25 cellular contexts compared by ENCODE assay signal in genomic region chr11:11115475-11115874, GRCh38.
"Had no signal": no experiment of that assay in that cellular context is flagged by ENCODE, and none has a peak within 500 bp of the region (broad histone marks: within the 10 kb centered on the region; RNA-seq: fewer than 3 reads in every experiment).

No MANE protein-coding gene starts in this region.

- H3K27ac Mint-ChIP-seq: activated B cell treated with CpG ODN at 0.5 μM for 24 hours; activated CD4-positive, alpha-beta memory T cell treated with anti-CD3 and anti-CD28 coated beads, Interleukin-2, amount 10 ng/mL, durations not matched to agents 7 days and 5 days; activated naive CD4-positive, alpha-beta T cell treated with anti-CD3 and anti-CD28 coated beads for 36 hours; T-helper 17 cell had no signal

- H3K4me1 Mint-ChIP-seq: activated B cell treated with CpG ODN at 0.5 μM for 24 hours, T-helper 17 cell had no signal

- H3K27me3 ChIP-seq: brain microvascular endothelial cell, cardiac muscle cell had no signal

- H3K36me3 ChIP-seq: brain microvascular endothelial cell, cardiac muscle cell, SJSA1 had no signal

- DNase-seq: activated B cell treated with CpG ODN at 0.5 μM for 24 hours; activated CD4-positive, alpha-beta memory T cell treated with anti-CD3 and anti-CD28 coated beads, Interleukin-2, amount 10 ng/mL, durations not matched to agents 7 days and 5 days; activated CD4-positive, alpha-beta T cell treated with anti-CD3 and anti-CD28 coated beads for 1 hour; activated CD4-positive, alpha-beta T cell treated with anti-CD3 and anti-CD28 coated beads, Interleukin-2, amount 50 U/mL, for 1 hour; activated CD8-positive, alpha-beta memory T cell treated with anti-CD3 and anti-CD28 coated beads, Interleukin-2, amount 50 U/mL, for 48 hours; activated effector memory CD4-positive, alpha-beta T cell treated with anti-CD3 and anti-CD28 coated beads, Interleukin-2, amount 50 U/mL, for 16 hours; activated naive CD4-positive, alpha-beta T cell treated with anti-CD3 and anti-CD28 coated beads for 36 hours; activated T-cell treated with anti-CD3 and anti-CD28 coated beads, Interleukin-2, amount 50 U/mL, for 1 hour; brain microvascular endothelial cell; IMR-90; Kasumi-1; NCI-H1048; NCI-H146; NCI-H187 treated with DMSO at 0.1 percent for 48 hours; NCI-H2081 treated with DMSO at 0.1 percent for 48 hours; NCI-H446; NCI-H524; PC-3; SHP77; SW 1271; T-helper 17 cell; T1000 had no signal

- ATAC-seq: PC-3, SK-N-SH treated with all-trans-retinoic acid at 6 μM for 48 hours, T-helper 17 cell had no signal

- H3K4me3 ChIP-seq: cardiac muscle cell, SJSA1 had no signal

- H3K4me1 ChIP-seq: SJSA1 had no signal

- H3K27ac ChIP-seq: brain microvascular endothelial cell, cardiac muscle cell, SJSA1 had no signal

- H3K4me3 Mint-ChIP-seq: activated B cell treated with CpG ODN at 0.5 μM for 24 hours; activated CD4-positive, alpha-beta memory T cell treated with anti-CD3 and anti-CD28 coated beads, Interleukin-2, amount 10 ng/mL, durations not matched to agents 7 days and 5 days; activated naive CD4-positive, alpha-beta T cell treated with anti-CD3 and anti-CD28 coated beads for 36 hours; T-helper 17 cell had no signal
